ENCODE assay signal across 3 cellular contexts in genomic region chr20:5353624-5354496, GRCh38.
TF ChIP-seq lines count a peak whose summit lies in the region.

No MANE protein-coding gene starts in this region.

TF ChIP-seq in A549, 52 proteins besides CTCF, POLR2A, EP300 and RAD21 (continued from another document):
- TF ChIP-seq, protein P1, sequence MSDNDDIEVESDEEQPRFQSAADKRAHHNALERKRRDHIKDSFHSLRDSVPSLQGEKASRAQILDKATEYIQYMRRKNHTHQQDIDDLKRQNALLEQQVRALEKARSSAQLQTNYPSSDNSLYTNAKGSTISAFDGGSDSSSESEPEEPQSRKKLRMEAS (IDR thresholded peaks at IDR 0.05) = no peak
- TF ChIP-seq BHLHE40 (IDR thresholded peaks at IDR 0.05; ENCODE audit: low read depth, low read length) (no peak), FOSL2 (IDR thresholded peaks at IDR 0.05) (peak; percentile 28; the same call in 1 of the 2 replicates), FOSL2 (CRISPR knock-in tag; IDR thresholded peaks at IDR 0.05) (peak; percentile 74), CEBPB (IDR thresholded peaks at IDR 0.05) (no peak), EHMT2 (IDR thresholded peaks at IDR 0.05; ENCODE audit: low read depth) (no peak), JUNB (IDR thresholded peaks at IDR 0.05) (peak; percentile 51; the same call in 1 of the 2 replicates), HOXA7 (CRISPR knock-in tag; IDR thresholded peaks at IDR 0.05) (no peak), RARB (CRISPR knock-in tag; IDR thresholded peaks at IDR 0.05) (no peak), MAZ (IDR thresholded peaks at IDR 0.05; ENCODE audit: borderline replicate concordance, low read depth, low read length) (no peak)

TF ChIP-seq in SK-N-SH treated with all-trans-retinoic acid at 6 μM for 48 hours, 23 proteins besides CTCF, POLR2A, EP300 and RAD21 (continued from another document):
- TF ChIP-seq, protein P2, sequence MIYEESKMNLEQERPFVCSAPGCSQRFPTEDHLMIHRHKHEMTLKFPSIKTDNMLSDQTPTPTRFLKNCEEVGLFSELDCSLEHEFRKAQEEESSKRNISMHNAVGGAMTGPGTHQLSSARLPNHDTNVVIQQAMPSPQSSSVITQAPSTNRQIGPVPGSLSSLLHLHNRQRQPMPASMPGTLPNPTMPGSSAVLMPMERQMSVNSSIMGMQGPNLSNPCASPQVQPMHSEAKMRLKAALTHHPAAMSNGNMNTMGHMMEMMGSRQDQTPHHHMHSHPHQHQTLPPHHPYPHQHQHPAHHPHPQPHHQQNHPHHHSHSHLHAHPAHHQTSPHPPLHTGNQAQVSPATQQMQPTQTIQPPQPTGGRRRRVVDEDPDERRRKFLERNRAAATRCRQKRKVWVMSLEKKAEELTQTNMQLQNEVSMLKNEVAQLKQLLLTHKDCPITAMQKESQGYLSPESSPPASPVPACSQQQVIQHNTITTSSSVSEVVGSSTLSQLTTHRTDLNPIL (CRISPR knock-in tag; IDR thresholded peaks at IDR 0.05; ENCODE audit: low read depth) = no peak

TF ChIP-seq in GM23338, 12 proteins besides CTCF, POLR2A, EP300 and RAD21 (continued from another document):
- no peak for TF ChIP-seq EZH2phosphoT487 (IDR thresholded peaks at IDR 0.05; ENCODE audit: unreplicated experiment)
- TF ChIP-seq ZNF331 (CRISPR knock-in tag; IDR thresholded peaks at IDR 0.05; ENCODE audit: low read depth) = no peak
- TF ChIP-seq EZH2 (IDR thresholded peaks at IDR 0.05; ENCODE audit: low read depth, unreplicated experiment) = no peak
- no peak for TF ChIP-seq STAT1 (IDR thresholded peaks at IDR 0.05; ENCODE audit: unreplicated experiment)
- no peak for TF ChIP-seq ZNF462 (CRISPR knock-in tag; IDR thresholded peaks at IDR 0.05)
- TF ChIP-seq, protein P3, sequence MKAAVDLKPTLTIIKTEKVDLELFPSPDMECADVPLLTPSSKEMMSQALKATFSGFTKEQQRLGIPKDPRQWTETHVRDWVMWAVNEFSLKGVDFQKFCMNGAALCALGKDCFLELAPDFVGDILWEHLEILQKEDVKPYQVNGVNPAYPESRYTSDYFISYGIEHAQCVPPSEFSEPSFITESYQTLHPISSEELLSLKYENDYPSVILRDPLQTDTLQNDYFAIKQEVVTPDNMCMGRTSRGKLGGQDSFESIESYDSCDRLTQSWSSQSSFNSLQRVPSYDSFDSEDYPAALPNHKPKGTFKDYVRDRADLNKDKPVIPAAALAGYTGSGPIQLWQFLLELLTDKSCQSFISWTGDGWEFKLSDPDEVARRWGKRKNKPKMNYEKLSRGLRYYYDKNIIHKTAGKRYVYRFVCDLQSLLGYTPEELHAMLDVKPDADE (IDR thresholded peaks at IDR 0.05) = no peak
